8 cellular contexts compared by ENCODE assay signal in the genomic region with DNA sequence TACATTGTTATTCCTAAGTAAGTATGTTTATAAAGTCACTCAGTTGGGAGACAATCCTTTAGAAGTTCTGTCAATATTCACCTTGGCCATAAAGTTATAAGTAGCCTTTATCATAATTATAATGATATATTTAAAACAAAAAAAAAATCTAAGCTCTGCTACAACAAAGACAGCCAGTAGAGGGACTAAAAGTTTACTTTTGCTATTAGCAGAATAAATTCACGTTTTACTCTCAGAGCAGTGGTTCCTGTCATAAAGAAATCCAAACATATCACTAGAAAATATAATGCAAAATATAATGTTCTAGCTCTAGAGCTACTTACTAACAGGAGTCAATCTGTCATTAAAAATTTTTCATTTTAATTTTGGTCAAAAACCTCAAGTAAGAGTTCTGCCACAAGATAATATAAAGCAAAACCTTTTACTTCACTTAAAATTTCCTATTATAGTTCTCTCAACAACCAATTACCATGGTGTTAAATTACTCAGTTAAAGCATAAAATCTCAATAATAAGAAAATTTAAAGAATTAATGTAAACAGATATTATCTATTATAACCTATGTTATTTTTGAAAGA. TPM values are rescaled to one million over a fixed set of nuclear protein-coding genes. Genes with fewer than 3 reads are reported as not detected.
DNase-seq lines count a peak whose midpoint lies in the region; ATAC-seq, FAIRE-seq and TF ChIP-seq lines count a peak whose summit lies in the region.

No MANE protein-coding gene starts in this region.

- intact Hi-C loops in activated CD4-positive, alpha-beta T cell treated with anti-CD3 and anti-CD28 coated beads, Interleukin-2, amount 10 ng/mL, durations not matched to agents 24 days and 14 days (cut with micrococcal nuclease): no loop called here

- no peak overlapping the region for H3K9ac ChIP-seq in astrocyte (ENCODE audit: low read length)

- H2AFZ ChIP-seq in astrocyte (ENCODE audit: low read depth, low read length): no peak overlapping the region

- H3K4me1 Mint-ChIP-seq in HFFc6 (ENCODE audit: low read depth) (no peaks in the 10 kb centered on the region; the same call in 1 of the 2 replicates), astrocyte (ENCODE audit: low read depth, unreplicated experiment) (peaks cover 3% of the 10 kb centered on the region)
- H3K4me1 Mint-ChIP-seq in activated CD4-positive, alpha-beta T cell treated with anti-CD3 and anti-CD28 coated beads, Interleukin-2, amount 10 ng/mL, durations not matched to agents 24 days and 14 days: peaks cover 10% of the 10 kb centered on the region
- peaks cover 13% of the 10 kb centered on the region for H3K4me1 Mint-ChIP-seq in activated T-cell treated with anti-CD3 and anti-CD28 coated beads, Interleukin-2, amount 50 U/mL, for 4 hours (ENCODE audit: low read depth)

- no peak for FAIRE-seq in astrocyte (lab: Jason Lieb, UNC)

- H3K36me3 ChIP-seq in astrocyte (ENCODE audit: insufficient read depth, low read length): peaks cover under 1% of the 10 kb centered on the region

- H3K27ac ChIP-seq in astrocyte (ENCODE audit: low read depth, low read length): no peak overlapping the region

- no peaks in the 10 kb centered on the region for H3K9me3 ChIP-seq in astrocyte (ENCODE audit: insufficient read depth, low read depth, low read length)

- no peaks in the 10 kb centered on the region for H3K79me2 ChIP-seq in astrocyte (ENCODE audit: insufficient read depth, low read length)

- no peak overlapping the region for H3K4me2 ChIP-seq in astrocyte (ENCODE audit: low read length)

- no peaks in the 10 kb centered on the region; the same call in 1 of the 2 replicates for H3K27me3 Mint-ChIP-seq in HFFc6 (ENCODE audit: insufficient read depth)
- H3K27me3 Mint-ChIP-seq in astrocyte (ENCODE audit: low read depth, unreplicated experiment): no peaks in the 10 kb centered on the region
- H3K27me3 Mint-ChIP-seq in activated CD4-positive, alpha-beta T cell treated with anti-CD3 and anti-CD28 coated beads, Interleukin-2, amount 10 ng/mL, durations not matched to agents 24 days and 14 days: no peaks in the 10 kb centered on the region
- no peaks in the 10 kb centered on the region for H3K27me3 Mint-ChIP-seq in activated T-cell treated with anti-CD3 and anti-CD28 coated beads, Interleukin-2, amount 50 U/mL, for 4 hours (ENCODE audit: low read depth)

- ATAC-seq in left lobe of liver: peak; percentile 66
- no peak for ATAC-seq in activated T-cell treated with anti-CD3 and anti-CD28 coated beads, Interleukin-2, amount 50 U/mL, for 4 hours

- TF ChIP-seq CTCF in HFFc6 (IDR thresholded peaks at IDR 0.05): peak; percentile 83
- peak; percentile 56 for TF ChIP-seq CTCF in astrocyte (IDR thresholded peaks at IDR 0.05; ENCODE audit: insufficient read depth, low read depth, low read length)

- H3K36me3 Mint-ChIP-seq in HFFc6 (ENCODE audit: low read depth) (peaks cover 5% of the 10 kb centered on the region; the same call in 1 of the 2 replicates), astrocyte (ENCODE audit: low read depth, unreplicated experiment) (no peaks in the 10 kb centered on the region)
- peaks cover 20% of the 10 kb centered on the region for H3K36me3 Mint-ChIP-seq in activated CD4-positive, alpha-beta T cell treated with anti-CD3 and anti-CD28 coated beads, Interleukin-2, amount 10 ng/mL, durations not matched to agents 24 days and 14 days (ENCODE audit: low read depth)
- peaks cover 5% of the 10 kb centered on the region for H3K36me3 Mint-ChIP-seq in activated T-cell treated with anti-CD3 and anti-CD28 coated beads, Interleukin-2, amount 50 U/mL, for 4 hours (ENCODE audit: insufficient read depth)

- no peaks in the 10 kb centered on the region for H3K27me3 ChIP-seq in astrocyte (ENCODE audit: insufficient read depth, low read length)

- H3K27ac Mint-ChIP-seq in HFFc6 (no peak overlapping the region), astrocyte (ENCODE audit: unreplicated experiment) (no peak overlapping the region)
- no peak overlapping the region for H3K27ac Mint-ChIP-seq in activated CD4-positive, alpha-beta T cell treated with anti-CD3 and anti-CD28 coated beads, Interleukin-2, amount 10 ng/mL, durations not matched to agents 24 days and 14 days

- DNase-seq in AG08395 (ENCODE audit: low spot score) (peak; percentile 22), HFFc6 (peak; percentile 24), astrocyte (ENCODE audit: low read depth) (no peak), left lobe of liver (ENCODE audit: low spot score) (no peak), NCI-H774 (lab: John Stamatoyannopoulos, UW) (no peak), cortex of kidney (lab: John Stamatoyannopoulos, UW) (no peak)
- no peak for DNase-seq in activated CD4-positive, alpha-beta T cell treated with anti-CD3 and anti-CD28 coated beads, Interleukin-2, amount 10 ng/mL, durations not matched to agents 24 days and 14 days
- no peak for DNase-seq in activated T-cell treated with anti-CD3 and anti-CD28 coated beads, Interleukin-2, amount 50 U/mL, for 4 hours

- no peaks in the 10 kb centered on the region for H3K9me3 Mint-ChIP-seq in HFFc6
- H3K9me3 Mint-ChIP-seq in astrocyte (ENCODE audit: unreplicated experiment): no peaks in the 10 kb centered on the region
- no peaks in the 10 kb centered on the region for H3K9me3 Mint-ChIP-seq in activated CD4-positive, alpha-beta T cell treated with anti-CD3 and anti-CD28 coated beads, Interleukin-2, amount 10 ng/mL, durations not matched to agents 24 days and 14 days
- no peaks in the 10 kb centered on the region for H3K9me3 Mint-ChIP-seq in activated T-cell treated with anti-CD3 and anti-CD28 coated beads, Interleukin-2, amount 50 U/mL, for 4 hours

- H3K4me3 Mint-ChIP-seq in HFFc6 (no peak overlapping the region), astrocyte (ENCODE audit: unreplicated experiment) (no peak overlapping the region)
- no peak overlapping the region for H3K4me3 Mint-ChIP-seq in activated CD4-positive, alpha-beta T cell treated with anti-CD3 and anti-CD28 coated beads, Interleukin-2, amount 10 ng/mL, durations not matched to agents 24 days and 14 days
- H3K4me3 Mint-ChIP-seq in activated T-cell treated with anti-CD3 and anti-CD28 coated beads, Interleukin-2, amount 50 U/mL, for 4 hours: no peak overlapping the region

- no peak overlapping the region for H3K4me3 ChIP-seq in astrocyte (ENCODE audit: insufficient read depth, low read depth, low read length)

- H4K20me1 ChIP-seq in astrocyte (ENCODE audit: insufficient read depth, low read length): peaks cover 13% of the 10 kb centered on the region

- no peaks in the 10 kb centered on the region for H3K4me1 ChIP-seq in astrocyte (ENCODE audit: insufficient read depth, low read length)

RNA-seq across cellular contexts. Expression of a gene that starts 17.7 kb away (rescaled TPM):
- total RNA-seq in HFFc6 (2021; fragmentation: NEBNext Ultra II Directional; extraction: Animal tissue kit (Norgen Biotek cat#: 25700)): 10 to 100 TPM; 32.4 to 38.6 (median 33.5) TPM
- total RNA-seq in astrocyte (47.6 and 47.9 TPM in 2 replicates), left lobe of liver (20.6 TPM)
- total RNA-seq in activated CD4-positive, alpha-beta T cell treated with anti-CD3 and anti-CD28 coated beads, Interleukin-2, amount 10 ng/mL, durations not matched to agents 24 days and 14 days: 63.5 and 68.6 TPM in 2 replicates
- total RNA-seq in activated T-cell treated with anti-CD3 and anti-CD28 coated beads, Interleukin-2, amount 50 U/mL, for 4 hours: 10 to 100 TPM; 44.7 to 61.0 (median 54.0) TPM

Comparison
In these comparisons a context has a peak if more than half of its experiments do, and no peak if none do; other contexts are left out.
1. DNase-seq: peak in AG08395 (single experiment) and HFFc6 (single experiment); none in astrocyte (single experiment), left lobe of liver (single experiment), NCI-H774 (single experiment), activated CD4-positive, alpha-beta T cell treated with anti-CD3 and anti-CD28 coated beads, Interleukin-2, amount 10 ng/mL, durations not matched to agents 24 days and 14 days (single experiment), cortex of kidney (single experiment) and activated T-cell treated with anti-CD3 and anti-CD28 coated beads, Interleukin-2, amount 50 U/mL, for 4 hours (single experiment).